Comparison of ENCODE assay signal across 9 cellular contexts in the genomic region with DNA sequence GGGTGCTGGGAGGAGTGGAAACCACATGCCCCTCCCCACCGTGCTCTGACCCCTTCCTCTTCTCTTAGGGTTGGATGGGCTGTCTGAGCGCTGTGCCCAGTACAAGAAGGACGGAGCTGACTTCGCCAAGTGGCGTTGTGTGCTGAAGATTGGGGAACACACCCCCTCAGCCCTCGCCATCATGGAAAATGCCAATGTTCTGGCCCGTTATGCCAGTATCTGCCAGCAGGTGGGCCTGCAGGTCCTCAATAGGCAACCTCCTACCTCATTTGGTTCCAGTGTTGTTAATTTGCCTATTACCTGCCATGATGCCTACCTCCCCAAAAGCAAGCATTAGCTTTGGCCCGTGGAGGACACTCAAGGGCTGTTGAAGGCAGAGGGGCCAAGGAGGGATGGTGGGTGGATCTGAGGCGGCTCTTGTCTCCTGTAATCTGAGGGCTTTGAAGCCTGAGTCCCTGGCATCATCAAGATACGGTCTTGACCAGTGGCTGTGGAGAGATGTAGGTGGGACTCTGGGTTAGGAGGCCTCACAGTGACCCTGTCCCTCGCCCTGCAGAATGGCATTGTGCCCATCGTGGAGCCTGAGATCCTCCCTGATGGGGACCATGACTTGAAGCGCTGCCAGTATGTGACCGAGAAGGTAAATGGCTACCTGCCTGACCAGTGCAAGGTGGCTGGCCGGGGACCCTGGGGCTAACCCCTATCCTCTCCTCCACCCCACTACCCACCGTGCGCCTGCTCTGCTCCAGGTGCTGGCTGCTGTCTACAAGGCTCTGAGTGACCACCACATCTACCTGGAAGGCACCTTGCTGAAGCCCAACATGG. TPM values are rescaled to one million over a fixed set of nuclear protein-coding genes. Genes with fewer than 3 reads are reported as not detected.
DNase-seq lines count a peak whose midpoint lies in the region; ATAC-seq and TF ChIP-seq lines count a peak whose summit lies in the region.
"Had no signal": no experiment of that assay in that cellular context is flagged by ENCODE, and none has a peak within 500 bp of the region (broad histone marks: within the 10 kb centered on the region; RNA-seq: fewer than 3 reads in every experiment).

No MANE protein-coding gene starts in this region.

- POLR2A ChIA-PET in AG04449 (lab: Yijun Ruan, JAX): interaction anchor here (0.5 kb wide), 1 partner anchor 12 kb away, joined by 4 read pairs; no protein-coding TSS in a partner anchor

- H3K27ac ChIP-seq in esophagus squamous epithelium: peak overlapping the region; percentile 28 to 100 (median 78)

- H3K36me3 ChIP-seq in esophagus squamous epithelium: peaks cover 36 to 71% (median 50%) of the 10 kb centered on the region in 3 donors

- no peaks in the 10 kb centered on the region for H3K27me3 ChIP-seq in esophagus squamous epithelium

- DNase-seq in AG04449 (ENCODE audit: low read depth, low spot score) (no peak), HUDEP-2 (lab: John Stamatoyannopoulos, UW; ENCODE audit: unreplicated experiment in 76 of 76) (peak in 45 of 76 experiments; percentile 5 to 64 (median 32)), activated T-cell treated with anti-CD3 and anti-CD28 coated beads for 1 hour (ENCODE audit: low read depth) (peak; percentile 46), esophagus squamous epithelium (lab: John Stamatoyannopoulos, UW) (no peak), NK-92 (lab: John Stamatoyannopoulos, UW; ENCODE audit: unreplicated experiment) (no peak), NCI-H748 treated with DMSO at 0.1 percent for 48 hours (lab: John Stamatoyannopoulos, UW) (no peak)
- peak; percentile 54 for DNase-seq in stimulated activated CD4-positive, alpha-beta T cell treated with anti-CD3 and anti-CD28 coated beads, Interleukin-2, amount 100 ng/mL, for 4 hours (ENCODE audit: low read depth)

- intact Hi-C loops in esophagus squamous epithelium (cut with DNase I): no loop called here

- 67 to 80% methylated on average over 7 to 15 of the region's 17 CpGs for WGBS in esophagus squamous epithelium, 2 donors

- H3K4me3 ChIP-seq in AG04449 (ENCODE audit: low read depth, low read length) (peak overlapping the region; percentile 39), esophagus squamous epithelium (peak overlapping the region in 1 of 4 donors; percentile 19)
- H3K4me3 ChIP-seq: HAP-1 had no signal

- no peaks in the 10 kb centered on the region for H3K9me3 ChIP-seq in esophagus squamous epithelium
- H3K9me3 ChIP-seq: HAP-1 had no signal

- CTCF ChIA-PET in AG04449 (lab: Yijun Ruan, JAX): interaction anchor here (0.7 to 2.1 kb wide), 3 partner anchors 9 to 21 kb away, joined by 3 to 10 read pairs (median 4); no protein-coding TSS in a partner anchor

- no peak for ATAC-seq in HG03460 (IDR thresholded peaks at IDR 0.05; ENCODE audit: unreplicated experiment)

- TF ChIP-seq CTCF in AG04449 (IDR thresholded peaks at IDR 0.05; ENCODE audit: insufficient read depth, low read length, missing control alignments): peak; percentile 56
- TF ChIP-seq CTCF in esophagus squamous epithelium (IDR thresholded peaks at IDR 0.05): peak in 3 of 6 experiments; percentile 43 to 68 (median 50)

- peaks cover 37 to 64% (median 40%) of the 10 kb centered on the region in 3 donors for H3K4me1 ChIP-seq in esophagus squamous epithelium

- TF ChIP-seq POLR2A in esophagus squamous epithelium (IDR thresholded peaks at IDR 0.05): no peak

RNA-seq across cellular contexts. Expression of a gene that starts 3.4 kb away (rescaled TPM):
- total RNA-seq in esophagus squamous epithelium: 1,000 to 10,000 TPM; 1,024 to 1,551 (median 1,380) TPM

RNA-seq across cellular contexts. Expression of a gene that starts 6.8 kb away (rescaled TPM):
- total RNA-seq in esophagus squamous epithelium: 100 to 1,000 TPM in 1 of 4 donors, 10 to 100 TPM in 3; 67.9 to 100 (median 78.4) TPM

RNA-seq across cellular contexts. Expression of a gene that starts 22.8 kb away (rescaled TPM):
- total RNA-seq in esophagus squamous epithelium: 1 to 10 TPM; 1.9 to 6.2 (median 4.7) TPM

RNA-seq across cellular contexts. Expression of a gene that starts 27.1 kb away (rescaled TPM):
- total RNA-seq in esophagus squamous epithelium: 100 to 1,000 TPM in 1 of 4 donors, 10 to 100 TPM in 3; 26.4 to 131 (median 63.0) TPM

RNA-seq across cellular contexts. Expression of a gene that starts 37.9 kb away (rescaled TPM):
- not detected for total RNA-seq in esophagus squamous epithelium

Comparison
In these comparisons a context has a peak if more than half of its experiments do, and no peak if none do; other contexts are left out.
1. DNase-seq: peak in HUDEP-2 (45 of 76), activated T-cell treated with anti-CD3 and anti-CD28 coated beads for 1 hour (single experiment) and stimulated activated CD4-positive, alpha-beta T cell treated with anti-CD3 and anti-CD28 coated beads, Interleukin-2, amount 100 ng/mL, for 4 hours (single experiment); none in AG04449 (single experiment), esophagus squamous epithelium (single experiment), NK-92 (single experiment) and NCI-H748 treated with DMSO at 0.1 percent for 48 hours (single experiment).